10 cellular contexts compared by ENCODE assay signal in genomic region chr12:6604254-6605029, GRCh38. TPM values are rescaled to one million over a fixed set of nuclear protein-coding genes. Genes with fewer than 3 reads are reported as not detected.
DNase-seq lines count a peak whose midpoint lies in the region; ATAC-seq and TF ChIP-seq lines count a peak whose summit lies in the region.
"Had no signal": no experiment of that assay in that cellular context is flagged by ENCODE, and none has a peak within 500 bp of the region (broad histone marks: within the 10 kb centered on the region; RNA-seq: fewer than 3 reads in every experiment).

No MANE protein-coding gene starts in this region.

- H3K27me3 ChIP-seq in hepatocyte = no peaks in the 10 kb centered on the region
- no peaks in the 10 kb centered on the region for H3K27me3 ChIP-seq in stomach

- 70% methylated on average over 6 of the region's 6 CpGs for WGBS in hepatocyte (ENCODE audit: low lambda C conversion rate, missing lambda C conversion rate)
- WGBS in stomach, 5 donors = 30 to 47% (median 37%) methylated on average over 6 of the region's 6 CpGs

- intact Hi-C loops in activated CD8-positive, alpha-beta T cell treated with anti-CD3 and anti-CD28 coated beads for 36 hours (cut with micrococcal nuclease) = loop anchor here (5.0 kb wide), 1 partner anchor 32 kb away; no protein-coding TSS in a partner anchor
- intact Hi-C loops in stomach (cut with DNase I; ENCODE audit: low total_unique reads) = no loop called here

- no peaks in the 10 kb centered on the region for H3K36me3 ChIP-seq in hepatocyte (replicated peaks; ENCODE audit: insufficient read depth, low read depth)
- peaks cover 32 to 38% (median 32%) of the 10 kb centered on the region in 4 donors for H3K36me3 ChIP-seq in stomach

- no peak for TF ChIP-seq POLR2A in stomach (IDR thresholded peaks at IDR 0.05)

- H3K9me3 Mint-ChIP-seq in T-helper 1 cell treated with Interleukin-12 subunit alpha and Interleukin-12 subunit beta and Interleukin-4 antibody, amounts not matched to agents 30 μg/mL and 1 μg/mL, for 36 hours = no peaks in the 10 kb centered on the region
- H3K9me3 Mint-ChIP-seq in activated CD8-positive, alpha-beta T cell treated with anti-CD3 and anti-CD28 coated beads for 36 hours = no peaks in the 10 kb centered on the region

- no peaks in the 10 kb centered on the region for H3K27me3 Mint-ChIP-seq in T-helper 1 cell treated with Interleukin-12 subunit alpha and Interleukin-12 subunit beta and Interleukin-4 antibody, amounts not matched to agents 30 μg/mL and 1 μg/mL, for 36 hours (ENCODE audit: low read depth)
- no peaks in the 10 kb centered on the region for H3K27me3 Mint-ChIP-seq in activated CD8-positive, alpha-beta T cell treated with anti-CD3 and anti-CD28 coated beads for 36 hours

- POLR2A ChIA-PET in activated CD8-positive, alpha-beta T cell treated with anti-CD3 and anti-CD28 coated beads for 36 hours (lab: Charles Lee) = interaction anchor here (0.8 to 5.2 kb wide), 9 partner anchors 8 to 72 kb away, joined by 3 to 30 read pairs (median 5); partner anchors contain the start of gene GAPDH

- peaks cover 38% of the 10 kb centered on the region for H3K4me1 Mint-ChIP-seq in T-helper 1 cell treated with Interleukin-12 subunit alpha and Interleukin-12 subunit beta and Interleukin-4 antibody, amounts not matched to agents 30 μg/mL and 1 μg/mL, for 36 hours (ENCODE audit: low read depth)
- H3K4me1 Mint-ChIP-seq in activated CD8-positive, alpha-beta T cell treated with anti-CD3 and anti-CD28 coated beads for 36 hours (ENCODE audit: low read depth) = peaks cover 47% of the 10 kb centered on the region

- H3K4me1 ChIP-seq in hepatocyte (ENCODE audit: insufficient read depth) = peaks cover 29% of the 10 kb centered on the region
- H3K4me1 ChIP-seq in stomach = peaks cover 33 to 65% (median 51%) of the 10 kb centered on the region in 4 donors

- no peaks in the 10 kb centered on the region for H3K9me2 ChIP-seq in hepatocyte (replicated peaks; ENCODE audit: insufficient read depth)

- TF ChIP-seq EP300 in stomach (IDR thresholded peaks at IDR 0.05) = no peak

- peak overlapping the region; percentile 86 for H3K27ac Mint-ChIP-seq in T-helper 1 cell treated with Interleukin-12 subunit alpha and Interleukin-12 subunit beta and Interleukin-4 antibody, amounts not matched to agents 30 μg/mL and 1 μg/mL, for 36 hours
- peak overlapping the region; percentile 88 for H3K27ac Mint-ChIP-seq in activated CD8-positive, alpha-beta T cell treated with anti-CD3 and anti-CD28 coated beads for 36 hours

- peaks cover 47% of the 10 kb centered on the region for H3K36me3 Mint-ChIP-seq in T-helper 1 cell treated with Interleukin-12 subunit alpha and Interleukin-12 subunit beta and Interleukin-4 antibody, amounts not matched to agents 30 μg/mL and 1 μg/mL, for 36 hours (ENCODE audit: low read depth)
- H3K36me3 Mint-ChIP-seq in activated CD8-positive, alpha-beta T cell treated with anti-CD3 and anti-CD28 coated beads for 36 hours (ENCODE audit: low read depth) = peaks cover 64% of the 10 kb centered on the region

- H3K4me3 ChIP-seq in hepatocyte (peak overlapping the region; percentile 92), stomach (peak overlapping the region; percentile 81 to 99 (median 96))

- H3K4me2 ChIP-seq in hepatocyte = peak overlapping the region; percentile 92

- peaks cover 74% of the 10 kb centered on the region for H3K79me2 ChIP-seq in hepatocyte

- ATAC-seq in activated CD8-positive, alpha-beta T cell treated with anti-CD3 and anti-CD28 coated beads for 36 hours = no peak
- no peak for ATAC-seq in HG02870 (IDR thresholded peaks at IDR 0.05; ENCODE audit: unreplicated experiment)

- H3K9me3 ChIP-seq in hepatocyte (ENCODE audit: low read depth) (no peaks in the 10 kb centered on the region), stomach (no peaks in the 10 kb centered on the region)

- DNase-seq in T-helper 1 cell = no peak
- DNase-seq in activated CD8-positive, alpha-beta T cell treated with anti-CD3 and anti-CD28 coated beads for 36 hours = no peak
- no peak for DNase-seq in hepatocyte (ENCODE audit: low spot score)
- DNase-seq in stomach = no peak
- DNase-seq in NCI-H1930 (lab: John Stamatoyannopoulos, UW) = no peak
- DNase-seq in A172 (ENCODE audit: low spot score) = no peak
- DNase-seq: AML-193 had no signal

- peak overlapping the region; percentile 50 for H3K27ac ChIP-seq in hepatocyte
- peak overlapping the region; percentile 11 to 99 (median 98) for H3K27ac ChIP-seq in stomach

- TF ChIP-seq CTCF in activated CD8-positive, alpha-beta T cell treated with anti-CD3 and anti-CD28 coated beads for 36 hours (IDR thresholded peaks at IDR 0.05) = no peak
- TF ChIP-seq CTCF in hepatocyte (IDR thresholded peaks at IDR 0.05; ENCODE audit: poor library complexity) (no peak), stomach (IDR thresholded peaks at IDR 0.05) (no peak)

- CTCF ChIA-PET in activated CD8-positive, alpha-beta T cell treated with anti-CD3 and anti-CD28 coated beads for 36 hours (lab: Charles Lee) = interaction anchor here (0.6 to 2.9 kb wide), 6 partner anchors 12 to 149 kb away, joined by 3 to 17 read pairs (median 4); partner anchors contain the start of gene MLF2

- H3K4me3 Mint-ChIP-seq in T-helper 1 cell treated with Interleukin-12 subunit alpha and Interleukin-12 subunit beta and Interleukin-4 antibody, amounts not matched to agents 30 μg/mL and 1 μg/mL, for 36 hours = peak overlapping the region; percentile 95
- H3K4me3 Mint-ChIP-seq in activated CD8-positive, alpha-beta T cell treated with anti-CD3 and anti-CD28 coated beads for 36 hours = no peak overlapping the region

- no peak overlapping the region for H2AFZ ChIP-seq in hepatocyte

- peaks cover 44% of the 10 kb centered on the region for H4K20me1 ChIP-seq in hepatocyte (ENCODE audit: insufficient read depth, poor library complexity, severe bottlenecking)

RNA-seq across cellular contexts. Expression of gene CHD4, which starts 2.7 kb away (rescaled TPM):
- total RNA-seq in activated CD8-positive, alpha-beta T cell treated with anti-CD3 and anti-CD28 coated beads for 36 hours = 100 to 1,000 TPM; 273 to 277 TPM
- total RNA-seq in hepatocyte (181 and 211 TPM in 2 replicates), stomach (100 to 1,000 TPM; 169 to 315 (median 202) TPM)
- polyA plus RNA-seq in hepatocyte (74.1 and 108 TPM in 2 replicates), stomach (100 to 1,000 TPM; 105 to 139 (median 111) TPM)
- total RNA-seq in A172 (2014; rRNA removed; shearing (Covaris generic)) = 164 and 201 TPM in 2 replicates

RNA-seq across cellular contexts. Expression of gene LPAR5, which starts 31.3 kb away (rescaled TPM):
- total RNA-seq in activated CD8-positive, alpha-beta T cell treated with anti-CD3 and anti-CD28 coated beads for 36 hours = 1 to 10 TPM; 6.6 to 8.1 TPM
- total RNA-seq in hepatocyte = 0.60 and 1.0 TPM in 2 replicates
- polyA plus RNA-seq in hepatocyte = 0.34 and 2.0 TPM in 2 replicates
- total RNA-seq in stomach = 10 to 100 TPM in 1 of 5 donors, 1 to 10 TPM in 4; 1.3 to 33.0 (median 5.8) TPM
- 1 to 10 TPM; 2.0 to 5.6 (median 3.5) TPM for polyA plus RNA-seq in stomach
- total RNA-seq in A172 (2014; rRNA removed; shearing (Covaris generic)) = 2.5 TPM in 2 replicates
- total RNA-seq: lung microvascular endothelial cell had no signal

RNA-seq across cellular contexts. Expression of gene NOP2, which starts 36.4 kb away (rescaled TPM):
- 10 to 100 TPM; 87.9 to 89.4 TPM for total RNA-seq in activated CD8-positive, alpha-beta T cell treated with anti-CD3 and anti-CD28 coated beads for 36 hours
- 36.1 and 40.3 TPM in 2 replicates for total RNA-seq in hepatocyte
- 37.8 and 38.1 TPM in 2 replicates for polyA plus RNA-seq in hepatocyte
- total RNA-seq in stomach = 100 to 1,000 TPM in 1 of 5 donors, 10 to 100 TPM in 4; 16.3 to 231 (median 30.0) TPM
- polyA plus RNA-seq in stomach = 10 to 100 TPM; 19.5 to 27.4 (median 19.7) TPM
- total RNA-seq in A172 (2014; rRNA removed; shearing (Covaris generic)) = 53.9 and 59.8 TPM in 2 replicates

RNA-seq across cellular contexts. Expression of gene ACRBP, which starts 42.8 kb away (rescaled TPM):
- 1 to 10 TPM; 1.3 to 2.0 TPM for total RNA-seq in activated CD8-positive, alpha-beta T cell treated with anti-CD3 and anti-CD28 coated beads for 36 hours
- total RNA-seq in hepatocyte (0.20 and 0.68 TPM in 2 replicates), stomach (1 to 10 TPM in 2 of 5 donors, not detected in 3; 2.2 to 6.4 TPM)
- polyA plus RNA-seq in hepatocyte (0.62 and 1.8 TPM in 2 replicates), stomach (1 to 10 TPM in 2 of 3 donors, under 1 TPM in 1; 0.31 to 1.6 (median 1.1) TPM)
- 0.65 TPM in 1 of 2 replicates, not detected in the other for total RNA-seq in A172 (2014; rRNA removed; shearing (Covaris generic))

RNA-seq across cellular contexts. Expression of gene IFFO1, which starts 48.6 kb away (rescaled TPM):
- 1 to 10 TPM; 7.8 to 8.5 TPM for total RNA-seq in activated CD8-positive, alpha-beta T cell treated with anti-CD3 and anti-CD28 coated beads for 36 hours
- total RNA-seq in hepatocyte (5.4 and 7.5 TPM in 2 replicates), stomach (10 to 100 TPM in 1 of 5 donors, 1 to 10 TPM in 4; 1.4 to 14.0 (median 3.2) TPM)
- polyA plus RNA-seq in hepatocyte (11.2 and 15.2 TPM in 2 replicates), stomach (1 to 10 TPM; 2.7 to 9.1 (median 3.4) TPM)
- 2.1 TPM in 2 replicates for total RNA-seq in A172 (2014; rRNA removed; shearing (Covaris generic))
